Comparison of ENCODE assay signal across 10 cellular contexts in genomic region chr6:158801655-158802294, GRCh38. TPM values are rescaled to one million over a fixed set of nuclear protein-coding genes. Genes with fewer than 3 reads are reported as not detected.
DNase-seq lines count a peak whose midpoint lies in the region; ATAC-seq, FAIRE-seq and TF ChIP-seq lines count a peak whose summit lies in the region.
"Had no signal": no experiment of that assay in that cellular context is flagged by ENCODE, and none has a peak within 500 bp of the region (broad histone marks: within the 10 kb centered on the region; RNA-seq: fewer than 3 reads in every experiment).

No MANE protein-coding gene starts in this region.

- no peaks in the 10 kb centered on the region for H3K27me3 ChIP-seq in BLaER1 treated with 17β-estradiol and CSF1 and Interleukin-3, amounts not matched to agents 10 nM and 100 nM
- H3K27me3 ChIP-seq in Karpas-422 (ENCODE audit: low read length) (no peaks in the 10 kb centered on the region), H1 (replicated peaks in 1 of 4; ENCODE audit: control insufficient read depth in 3 of 4, extremely low read depth in 1 of 4, insufficient read depth in 3 of 4, low read length in 3 of 4) (no peaks in the 10 kb centered on the region)

- no peak for FAIRE-seq in H1 (lab: Jason Lieb, UNC)

- no peaks in the 10 kb centered on the region for H3K9me3 Mint-ChIP-seq in naive thymus-derived CD8-positive, alpha-beta T cell

- no peak overlapping the region for H3K23ac ChIP-seq in H1 (ENCODE audit: insufficient read length)

- CTCF ChIA-PET in H1 (lab: Charles Lee; ENCODE audit: partially characterized antibody) = interaction anchor here (0.6 to 3.0 kb wide), 8 partner anchors 9 to 302 kb away, joined by 3 to 15 read pairs (median 4); no protein-coding TSS in a partner anchor

- H3K27me3 Mint-ChIP-seq in naive thymus-derived CD8-positive, alpha-beta T cell = no peaks in the 10 kb centered on the region

- TF ChIP-seq RAD21 in H1 (IDR thresholded peaks at IDR 0.05 in 1 of 2, conservative IDR thresholded peaks at IDR 0.05 in 1 of 2; ENCODE audit: low read depth in 2 of 2, low read length in 2 of 2) = no peak

- H3K9me3 ChIP-seq in BLaER1 treated with 17β-estradiol and CSF1 and Interleukin-3, amounts not matched to agents 10 nM and 100 nM (replicated peaks in 1 of 11) = no peaks in the 10 kb centered on the region
- H3K9me3 ChIP-seq in Karpas-422 (ENCODE audit: low read length) = no peaks in the 10 kb centered on the region
- H3K9me3 ChIP-seq in H1 (ENCODE audit: insufficient read depth in 2 of 2, low read depth in 1 of 2, low read length in 1 of 2) = no peaks in the 10 kb centered on the region

- peak overlapping the region in 9 of 11 experiments; percentile 76 to 97 (median 92); a peak in 18 of 22 replicates for H3K27ac ChIP-seq in BLaER1 treated with 17β-estradiol and CSF1 and Interleukin-3, amounts not matched to agents 10 nM and 100 nM
- H3K27ac ChIP-seq in Karpas-422 (ENCODE audit: low read length) (no peak overlapping the region), H1 (ENCODE audit: low read depth, low read length) (no peak overlapping the region), coronary artery (no peak overlapping the region)

- no peak overlapping the region for H4K91ac ChIP-seq in H1 (replicated peaks; ENCODE audit: insufficient read length, low read length)

- peak overlapping the region in 1 of 10 experiments; percentile 2; a peak in 1 of 20 replicates for H3K4me3 ChIP-seq in BLaER1 treated with 17β-estradiol and CSF1 and Interleukin-3, amounts not matched to agents 10 nM and 100 nM
- H3K4me3 ChIP-seq in Karpas-422 (ENCODE audit: low read length) (no peak overlapping the region), H1 (ENCODE audit: extremely low read depth in 1 of 4, insufficient read depth in 2 of 4, low read depth in 3 of 4, low read length in 4 of 4) (no peak overlapping the region), coronary artery (no peak overlapping the region)

- H3K4me3 Mint-ChIP-seq in naive thymus-derived CD8-positive, alpha-beta T cell = peak overlapping the region in 6 of 10 donors; percentile 26 to 54 (median 32)

- peaks cover 0 to 62% (median 33%) of the 10 kb centered on the region in 11 experiments; a peak in 17 of 22 replicates for H3K36me3 ChIP-seq in BLaER1 treated with 17β-estradiol and CSF1 and Interleukin-3, amounts not matched to agents 10 nM and 100 nM
- H3K36me3 ChIP-seq in Karpas-422 (ENCODE audit: insufficient read depth, low read length) = peaks cover 4% of the 10 kb centered on the region; the same call in 1 of the 2 replicates
- peaks cover 0 to 19% (median 0%) of the 10 kb centered on the region in 4 experiments; a peak in 2 of 8 replicates for H3K36me3 ChIP-seq in H1 (ENCODE audit: control insufficient read depth in 2 of 4, insufficient read depth in 4 of 4, low read length in 3 of 4)

- peak overlapping the region; percentile 38 to 90 (median 85) for H3K4me2 ChIP-seq in BLaER1 treated with 17β-estradiol and CSF1 and Interleukin-3, amounts not matched to agents 10 nM and 100 nM
- H3K4me2 ChIP-seq in Karpas-422 (ENCODE audit: low read depth, low read length, poor library complexity, severe bottlenecking) = peak overlapping the region; percentile 8
- H3K4me2 ChIP-seq in H1 (ENCODE audit: insufficient read depth in 1 of 2, low read depth in 2 of 2, low read length in 2 of 2) = no peak overlapping the region; a peak in 1 of 4 replicates

- 0 out of 3 replicates have a peak, but pooled peaks of 1 of the 2 experiments have one; percentile 34 for TF ChIP-seq POLR2A in H1 (IDR thresholded peaks at IDR 0.05; ENCODE audit: control extremely low read depth in 1 of 2, low read depth in 2 of 2, low read length in 2 of 2)

- peaks cover 0 to 22% (median 7%) of the 10 kb centered on the region in 3 donors for H3K36me3 Mint-ChIP-seq in naive thymus-derived CD8-positive, alpha-beta T cell

- H3K18ac ChIP-seq in H1 (ENCODE audit: extremely low read depth, low read length) = no peak overlapping the region

- H3K4me1 Mint-ChIP-seq in naive thymus-derived CD8-positive, alpha-beta T cell = peaks cover 42 to 95% (median 89%) of the 10 kb centered on the region in 4 donors

- H3K14ac ChIP-seq in H1 (ENCODE audit: insufficient read length) = no peak overlapping the region

- H3K79me2 ChIP-seq in Karpas-422 (ENCODE audit: low read length) (peaks cover 95% of the 10 kb centered on the region), H1 (ENCODE audit: control insufficient read depth in 1 of 2, insufficient read depth in 2 of 2, low read length in 2 of 2) (peaks cover 59 to 97% of the 10 kb centered on the region in 2 experiments)

- peak overlapping the region in 8 of 11 experiments; percentile 31 to 81 (median 70); a peak in 11 of 22 replicates for H3K9ac ChIP-seq in BLaER1 treated with 17β-estradiol and CSF1 and Interleukin-3, amounts not matched to agents 10 nM and 100 nM
- H3K9ac ChIP-seq in Karpas-422 (ENCODE audit: low read length) (no peak overlapping the region), H1 (replicated peaks in 1 of 4; ENCODE audit: extremely low read depth in 1 of 4, low read depth in 3 of 4, low read length in 3 of 4) (no peak overlapping the region; a peak in 1 of 7 replicates)

- no peak for ATAC-seq in naive thymus-derived CD8-positive, alpha-beta T cell

- TF ChIP-seq CTCF in H1 (IDR thresholded peaks at IDR 0.05; ENCODE audit: control extremely low read depth in 1 of 3, insufficient read depth in 1 of 3, low read depth in 1 of 3, low read length in 3 of 3) (no peak), coronary artery (IDR thresholded peaks at IDR 0.05) (no peak)

- H3K23me2 ChIP-seq in H1 (ENCODE audit: low read depth, low read length) = no peaks in the 10 kb centered on the region

- H2BK120ac ChIP-seq in H1 (replicated peaks; ENCODE audit: low read depth, low read length) = no peak overlapping the region

- DNase-seq in Karpas-422 (no peak), H1 (ENCODE audit: low read depth in 1 of 2, low spot score in 2 of 2) (no peak), DMS53 (lab: John Stamatoyannopoulos, UW) (no peak), NCI-H1417 treated with DMSO at 0.1 percent for 48 hours (lab: John Stamatoyannopoulos, UW) (no peak), coronary artery (ENCODE audit: low spot score) (no peak)
- no peak for DNase-seq in naive thymus-derived CD8-positive, alpha-beta T cell
- no peak for DNase-seq in stimulated activated CD4-positive, alpha-beta T cell treated with anti-CD3 and anti-CD28 coated beads, Interleukin-2, amount 100 ng/mL, for 48 hours
- DNase-seq: activated CD4-positive, alpha-beta T cell treated with anti-CD3 and anti-CD28 coated beads, Interleukin-2, amount 50 U/mL, for 48 hours; COR-L47 had no signal

- no peaks in the 10 kb centered on the region for H3K9me2 ChIP-seq in Karpas-422 (replicated peaks; ENCODE audit: insufficient read depth, low read length)

- peaks cover 0 to 86% (median 37%) of the 10 kb centered on the region in 11 experiments; a peak in 15 of 22 replicates for H4K20me1 ChIP-seq in BLaER1 treated with 17β-estradiol and CSF1 and Interleukin-3, amounts not matched to agents 10 nM and 100 nM
- peaks cover 50% of the 10 kb centered on the region for H4K20me1 ChIP-seq in Karpas-422 (ENCODE audit: insufficient read depth, low read depth, low read length)
- peaks cover 42 to 48% of the 10 kb centered on the region in 2 experiments for H4K20me1 ChIP-seq in H1 (replicated peaks in 1 of 2; ENCODE audit: control insufficient read depth in 1 of 2, insufficient read depth in 2 of 2, low read length in 2 of 2)

- no peak overlapping the region for H2AK5ac ChIP-seq in H1 (ENCODE audit: low read depth, low read length)

- no peak for TF ChIP-seq EP300 in H1 (IDR thresholded peaks at IDR 0.05; ENCODE audit: borderline replicate concordance in 1 of 2, low read depth in 2 of 2, low read length in 2 of 2)

- no peak overlapping the region for H3K4ac ChIP-seq in H1 (replicated peaks; ENCODE audit: insufficient read length, low read depth, low read length)

- H4K5ac ChIP-seq in H1 (ENCODE audit: insufficient read length, low read depth, low read length) = no peak overlapping the region

- POLR2A ChIA-PET in H1 (lab: Charles Lee; ENCODE audit: partially characterized antibody) = interaction anchor here (0.8 to 2.3 kb wide), 5 partner anchors 10 to 38 kb away, joined by 3 to 13 read pairs (median 8); no protein-coding TSS in a partner anchor
- POLR2A ChIA-PET in naive thymus-derived CD8-positive, alpha-beta T cell (lab: Charles Lee) = interaction anchor here (0.5 to 2.2 kb wide), 6 partner anchors 12 to 764 kb away, joined by 3 to 7 read pairs (median 4); no protein-coding TSS in a partner anchor

- no peak overlapping the region for H2BK20ac ChIP-seq in H1 (ENCODE audit: low read length)

- H2AFZ ChIP-seq in Karpas-422 (ENCODE audit: low read length) = no peak overlapping the region
- H2AFZ ChIP-seq in H1 (ENCODE audit: low read length) = no peak overlapping the region

- WGBS in H1 (ENCODE audit: extremely low coverage in 1 of 2, insufficient coverage in 1 of 2, insufficient read length in 1 of 2, insufficient replicate concordance in 2 of 2, low coverage in 1 of 2, low lambda C conversion rate in 2 of 2, missing lambda C conversion rate in 1 of 2), 2 experiments = 93% methylated on average over 7 of the region's 7 CpGs; no CpG with 5 or more reads in 1 of the 2 experiments

- H3K4me1 ChIP-seq in BLaER1 treated with 17β-estradiol and CSF1 and Interleukin-3, amounts not matched to agents 10 nM and 100 nM = peaks cover 82 to 92% (median 88%) of the 10 kb centered on the region in 10 experiments
- H3K4me1 ChIP-seq in Karpas-422 (ENCODE audit: low read length) (peaks cover 96% of the 10 kb centered on the region), H1 (replicated peaks in 1 of 4; ENCODE audit: control insufficient read depth in 3 of 4, insufficient read depth in 4 of 4, low read length in 3 of 4) (peaks cover 12 to 29% (median 21%) of the 10 kb centered on the region in 4 experiments)

- no peak overlapping the region for H3K56ac ChIP-seq in H1 (replicated peaks; ENCODE audit: insufficient read length, low read depth, low read length)

- H2BK12ac ChIP-seq in H1 (ENCODE audit: low read depth, low read length) = no peak overlapping the region

- no peak overlapping the region for H2BK15ac ChIP-seq in H1 (ENCODE audit: low read length)

- peak overlapping the region in 7 of 10 donors; percentile 2 to 97 (median 51) for H3K27ac Mint-ChIP-seq in naive thymus-derived CD8-positive, alpha-beta T cell

- peaks cover 3% of the 10 kb centered on the region; the same call in 1 of the 2 replicates for H3K79me1 ChIP-seq in H1 (ENCODE audit: low read depth, low read length)

- no peak overlapping the region for H2BK5ac ChIP-seq in H1 (ENCODE audit: low read depth, low read length)

- no peak overlapping the region for H4K8ac ChIP-seq in H1 (ENCODE audit: extremely low read depth, insufficient read depth, low read length)

RNA-seq across cellular contexts. Expression of gene EZR, which starts 17.4 kb away (rescaled TPM):
- 88.5 and 185 TPM in 2 replicates for total RNA-seq in Karpas-422 (2014; rRNA removed; shearing (Covaris generic); ENCODE audit: low replicate concordance)
- total RNA-seq in H1 (2021; fragmentation: NEBNext Ultra II Directional; extraction: Animal tissue kit (Norgen Biotek cat#: 25700)) = 286 and 287 TPM in 2 replicates
- polyA plus RNA-seq in H1 (2011; rRNA removed) = 122 and 138 TPM in 2 replicates
- 180 TPM for polyA plus RNA-seq in H1 (2011; cell fraction: cytosol; rRNA removed)
- polyA plus RNA-seq in H1 (2011; cell fraction: nucleus; rRNA removed) = 214 TPM
- 182 to 212 TPM (median 197 TPM) in 4 replicates for polyA plus RNA-seq in H1 (2012, experiment 1 of 2)
- polyA plus RNA-seq in H1 (2012, experiment 2 of 2) = 94.1 TPM
- polyA plus RNA-seq in H1 (2013, experiment 1 of 2) = 180 TPM
- 182 TPM for polyA plus RNA-seq in H1 (2013, experiment 2 of 2)
- polyA minus RNA-seq in H1 (2011; rRNA and poly(A)+ RNA removed) = 153 and 157 TPM in 2 replicates
- 91.7 TPM for polyA minus RNA-seq in H1 (2011; cell fraction: cytosol; rRNA and poly(A)+ RNA removed)
- polyA minus RNA-seq in H1 (2011; cell fraction: nucleus; rRNA and poly(A)+ RNA removed) = 77.4 TPM
- 100 to 1,000 TPM; 202 to 212 TPM for total RNA-seq in naive thymus-derived CD8-positive, alpha-beta T cell
- 100 to 1,000 TPM; 127 to 168 (median 143) TPM for polyA plus RNA-seq in naive thymus-derived CD8-positive, alpha-beta T cell

Comparison
In these comparisons a context has a peak if more than half of its experiments do, and no peak if none do; other contexts are left out.
1. H3K27ac ChIP-seq: peak in BLaER1 treated with 17β-estradiol and CSF1 and Interleukin-3, amounts not matched to agents 10 nM and 100 nM (9 of 11); none in Karpas-422 (single experiment), H1 (single experiment) and coronary artery (0 of 2).
2. H3K4me2 ChIP-seq: peak in BLaER1 treated with 17β-estradiol and CSF1 and Interleukin-3, amounts not matched to agents 10 nM and 100 nM (11 of 11) and Karpas-422 (single experiment); none in H1 (0 of 2).
3. H3K9ac ChIP-seq: peak in BLaER1 treated with 17β-estradiol and CSF1 and Interleukin-3, amounts not matched to agents 10 nM and 100 nM (8 of 11); none in Karpas-422 (single experiment) and H1 (0 of 4).